Comparison of ENCODE assay signal across 3 cellular contexts in the genomic region with DNA sequence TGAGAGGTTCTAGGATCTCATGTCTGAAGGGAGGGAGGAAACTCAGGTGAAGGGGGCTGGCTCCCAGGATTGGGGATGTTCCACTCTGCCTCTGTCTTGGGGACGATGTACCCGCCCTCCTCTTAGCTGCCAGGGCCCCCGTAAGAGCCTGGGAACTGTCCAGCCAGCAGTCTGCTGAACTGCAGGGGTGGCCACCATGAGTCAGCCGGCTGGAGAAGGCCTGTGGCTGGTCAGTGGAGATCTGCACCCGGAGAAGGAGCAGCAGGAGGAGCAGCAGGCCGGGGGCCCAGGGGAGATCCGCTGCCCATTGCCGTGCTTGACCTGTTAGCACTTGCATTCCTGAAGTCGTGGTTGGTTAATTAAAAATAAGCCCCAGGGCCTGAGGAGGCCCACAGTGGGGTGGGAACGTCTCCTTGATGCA.
TF ChIP-seq lines count a peak whose summit lies in the region.

No MANE protein-coding gene starts in this region.

TF ChIP-seq in SK-N-SH, 30 proteins besides CTCF, POLR2A, EP300 and RAD21 (continued from another document):
- peak; percentile 88 for TF ChIP-seq REST (IDR thresholded peaks at IDR 0.05; ENCODE audit: low read depth, low read length)
TF ChIP-seq in SK-N-SH: peak in this region for 1.

TF ChIP-seq in SK-N-SH treated with all-trans-retinoic acid at 6 μM for 48 hours, 23 proteins besides CTCF, POLR2A, EP300 and RAD21 (continued from another document):
- no peak for TF ChIP-seq PATZ1 (CRISPR knock-in tag; IDR thresholded peaks at IDR 0.05; ENCODE audit: borderline replicate concordance)
- no peak for TF ChIP-seq ZNF565 (CRISPR knock-in tag; conservative IDR thresholded peaks at IDR 0.05; ENCODE audit: low read depth)
- no peak for TF ChIP-seq BACH2 (CRISPR knock-in tag; IDR thresholded peaks at IDR 0.05; ENCODE audit: borderline replicate concordance)
- no peak for TF ChIP-seq TOX (CRISPR knock-in tag; IDR thresholded peaks at IDR 0.05; ENCODE audit: borderline replicate concordance)
- no peak for TF ChIP-seq ZNF70 (CRISPR knock-in tag; IDR thresholded peaks at IDR 0.05)
- TF ChIP-seq GLIS3 (CRISPR knock-in tag; IDR thresholded peaks at IDR 0.05): no peak
- TF ChIP-seq, protein P1, sequence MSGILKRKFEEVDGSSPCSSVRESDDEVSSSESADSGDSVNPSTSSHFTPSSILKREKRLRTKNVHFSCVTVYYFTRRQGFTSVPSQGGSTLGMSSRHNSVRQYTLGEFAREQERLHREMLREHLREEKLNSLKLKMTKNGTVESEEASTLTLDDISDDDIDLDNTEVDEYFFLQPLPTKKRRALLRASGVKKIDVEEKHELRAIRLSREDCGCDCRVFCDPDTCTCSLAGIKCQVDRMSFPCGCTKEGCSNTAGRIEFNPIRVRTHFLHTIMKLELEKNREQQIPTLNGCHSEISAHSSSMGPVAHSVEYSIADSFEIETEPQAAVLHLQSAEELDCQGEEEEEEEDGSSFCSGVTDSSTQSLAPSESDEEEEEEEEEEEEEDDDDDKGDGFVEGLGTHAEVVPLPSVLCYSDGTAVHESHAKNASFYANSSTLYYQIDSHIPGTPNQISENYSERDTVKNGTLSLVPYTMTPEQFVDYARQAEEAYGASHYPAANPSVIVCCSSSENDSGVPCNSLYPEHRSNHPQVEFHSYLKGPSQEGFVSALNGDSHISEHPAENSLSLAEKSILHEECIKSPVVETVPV (CRISPR knock-in tag; IDR thresholded peaks at IDR 0.05): no peak
- TF ChIP-seq ZC3H10 (CRISPR knock-in tag; IDR thresholded peaks at IDR 0.05): no peak
- TF ChIP-seq SNAI2 (CRISPR knock-in tag; IDR thresholded peaks at IDR 0.05): no peak
- TF ChIP-seq TCF4 (CRISPR knock-in tag; IDR thresholded peaks at IDR 0.05; ENCODE audit: borderline replicate concordance): no peak
- no peak for TF ChIP-seq ZFP3 (CRISPR knock-in tag; IDR thresholded peaks at IDR 0.05)
- no peak for TF ChIP-seq OSR1 (CRISPR knock-in tag; IDR thresholded peaks at IDR 0.05)
- no peak for TF ChIP-seq ZFP30 (CRISPR knock-in tag; IDR thresholded peaks at IDR 0.05)
- no peak for TF ChIP-seq RARB (CRISPR knock-in tag; IDR thresholded peaks at IDR 0.05)
TF ChIP-seq in SK-N-SH treated with all-trans-retinoic acid at 6 μM for 48 hours: peak in this region for 0.

TF ChIP-seq in GM12878, 131 proteins besides CTCF, POLR2A, EP300 and RAD21 (continued from another document):
- TF ChIP-seq, protein P2, sequence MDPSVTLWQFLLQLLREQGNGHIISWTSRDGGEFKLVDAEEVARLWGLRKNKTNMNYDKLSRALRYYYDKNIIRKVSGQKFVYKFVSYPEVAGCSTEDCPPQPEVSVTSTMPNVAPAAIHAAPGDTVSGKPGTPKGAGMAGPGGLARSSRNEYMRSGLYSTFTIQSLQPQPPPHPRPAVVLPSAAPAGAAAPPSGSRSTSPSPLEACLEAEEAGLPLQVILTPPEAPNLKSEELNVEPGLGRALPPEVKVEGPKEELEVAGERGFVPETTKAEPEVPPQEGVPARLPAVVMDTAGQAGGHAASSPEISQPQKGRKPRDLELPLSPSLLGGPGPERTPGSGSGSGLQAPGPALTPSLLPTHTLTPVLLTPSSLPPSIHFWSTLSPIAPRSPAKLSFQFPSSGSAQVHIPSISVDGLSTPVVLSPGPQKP (IDR thresholded peaks at IDR 0.05; ENCODE audit: low read depth, low read length): no peak
- TF ChIP-seq REST (IDR thresholded peaks at IDR 0.05; ENCODE audit: low read depth, low read length) (peak; percentile 50; the same call in 1 of the 2 replicates), CBX5 (IDR thresholded peaks at IDR 0.05; ENCODE audit: low read depth) (no peak)
